In genomic region chr12:6644903-6645302, GRCh38 we compare ENCODE assay signal across 11 cellular contexts. TPM values are rescaled to one million over a fixed set of nuclear protein-coding genes. Genes with fewer than 3 reads are reported as not detected.
DNase-seq lines count a peak whose midpoint lies in the region; ATAC-seq and TF ChIP-seq lines count a peak whose summit lies in the region.
"Had no signal": no experiment of that assay in that cellular context is flagged by ENCODE, and none has a peak within 500 bp of the region (broad histone marks: within the 10 kb centered on the region; RNA-seq: fewer than 3 reads in every experiment).

No MANE protein-coding gene starts in this region.

- H3K4me3 Mint-ChIP-seq in glutamatergic neuron (ENCODE audit: unreplicated experiment): no peak overlapping the region
- H3K4me3 Mint-ChIP-seq in progenitor cell of endocrine pancreas (ENCODE audit: low read depth): no peak overlapping the region
- no peak overlapping the region for H3K4me3 Mint-ChIP-seq in activated CD4-positive, alpha-beta memory T cell treated with anti-CD3 and anti-CD28 coated beads for 36 hours
- H3K4me3 Mint-ChIP-seq: stimulated activated naive CD8-positive, alpha-beta T cell treated with anti-CD3 and anti-CD28 coated beads, Interleukin-15, amount 100 ng/mL, for 72 hours; T-cell had no signal

- POLR2A ChIA-PET in activated CD4-positive, alpha-beta memory T cell treated with anti-CD3 and anti-CD28 coated beads for 36 hours (lab: Charles Lee): no interaction called here

- peak overlapping the region; percentile 69 for H3K27ac Mint-ChIP-seq in glutamatergic neuron (ENCODE audit: unreplicated experiment)
- H3K27ac Mint-ChIP-seq in progenitor cell of endocrine pancreas: no peak overlapping the region
- no peak overlapping the region for H3K27ac Mint-ChIP-seq in activated CD4-positive, alpha-beta memory T cell treated with anti-CD3 and anti-CD28 coated beads for 36 hours

- intact Hi-C loops in activated CD4-positive, alpha-beta memory T cell treated with anti-CD3 and anti-CD28 coated beads for 36 hours (cut with micrococcal nuclease): no loop called here

- ATAC-seq in GM21576 (IDR thresholded peaks at IDR 0.05; ENCODE audit: unreplicated experiment) (no peak), GM21381 (IDR thresholded peaks at IDR 0.05; ENCODE audit: unreplicated experiment) (no peak)
- ATAC-seq: stimulated activated naive CD8-positive, alpha-beta T cell treated with anti-CD3 and anti-CD28 coated beads, Interleukin-15, amount 100 ng/mL, for 72 hours; T-cell had no signal

- H3K27me3 Mint-ChIP-seq in glutamatergic neuron (ENCODE audit: unreplicated experiment) (peaks cover 11% of the 10 kb centered on the region), progenitor cell of endocrine pancreas (peaks cover 45% of the 10 kb centered on the region)
- H3K27me3 Mint-ChIP-seq in activated CD4-positive, alpha-beta memory T cell treated with anti-CD3 and anti-CD28 coated beads for 36 hours: no peaks in the 10 kb centered on the region
- H3K27me3 Mint-ChIP-seq: stimulated activated naive CD8-positive, alpha-beta T cell treated with anti-CD3 and anti-CD28 coated beads, Interleukin-15, amount 100 ng/mL, for 72 hours; T-cell had no signal

- CTCF ChIA-PET in activated CD4-positive, alpha-beta memory T cell treated with anti-CD3 and anti-CD28 coated beads for 36 hours (lab: Charles Lee): interaction anchor here (1.2 kb wide), 1 partner anchor 30 kb away, joined by 3 read pairs; no protein-coding TSS in a partner anchor

- peaks cover 36% of the 10 kb centered on the region for H3K36me3 Mint-ChIP-seq in glutamatergic neuron (ENCODE audit: unreplicated experiment)
- peaks cover 16% of the 10 kb centered on the region for H3K36me3 Mint-ChIP-seq in progenitor cell of endocrine pancreas (ENCODE audit: insufficient read depth)
- peaks cover 28% of the 10 kb centered on the region for H3K36me3 Mint-ChIP-seq in activated CD4-positive, alpha-beta memory T cell treated with anti-CD3 and anti-CD28 coated beads for 36 hours

- no peak for DNase-seq in GM10266 (ENCODE audit: extremely low spot score)
- DNase-seq in NCI-H748 (lab: John Stamatoyannopoulos, UW; ENCODE audit: unreplicated experiment): peak; percentile 63
- DNase-seq in glutamatergic neuron: no peak
- no peak for DNase-seq in progenitor cell of endocrine pancreas (ENCODE audit: low spot score, unreplicated experiment)
- no peak for DNase-seq in activated CD4-positive, alpha-beta memory T cell treated with anti-CD3 and anti-CD28 coated beads for 36 hours
- DNase-seq: activated T-cell treated with anti-CD3 and anti-CD28 coated beads for 4 hours; NCI-H1048; stimulated activated naive CD8-positive, alpha-beta T cell treated with anti-CD3 and anti-CD28 coated beads, Interleukin-15, amount 100 ng/mL, for 72 hours; T-cell had no signal

- TF ChIP-seq CTCF in GM10266 (IDR thresholded peaks at IDR 0.05; ENCODE audit: control insufficient read depth, insufficient read depth, low read depth, missing control alignments): peak; percentile 29
- TF ChIP-seq CTCF in glutamatergic neuron (IDR thresholded peaks at IDR 0.05; ENCODE audit: partially characterized antibody, unreplicated experiment): no peak
- TF ChIP-seq CTCF in progenitor cell of endocrine pancreas (IDR thresholded peaks at IDR 0.05; ENCODE audit: unreplicated experiment): peak; percentile 12

- H3K9me3 Mint-ChIP-seq in glutamatergic neuron (ENCODE audit: unreplicated experiment) (peaks cover 12% of the 10 kb centered on the region), progenitor cell of endocrine pancreas (ENCODE audit: low read depth) (no peaks in the 10 kb centered on the region)
- H3K9me3 Mint-ChIP-seq in activated CD4-positive, alpha-beta memory T cell treated with anti-CD3 and anti-CD28 coated beads for 36 hours: peaks cover 18% of the 10 kb centered on the region

- H3K4me1 Mint-ChIP-seq in glutamatergic neuron (ENCODE audit: low read depth, unreplicated experiment) (peaks cover 5% of the 10 kb centered on the region), progenitor cell of endocrine pancreas (ENCODE audit: low read depth) (peaks cover 5% of the 10 kb centered on the region)
- peaks cover 5% of the 10 kb centered on the region for H3K4me1 Mint-ChIP-seq in activated CD4-positive, alpha-beta memory T cell treated with anti-CD3 and anti-CD28 coated beads for 36 hours (ENCODE audit: low read depth)

RNA-seq across cellular contexts. Expression of gene ACRBP, which starts 2.3 kb away (rescaled TPM):
- 2.5 TPM for total RNA-seq in glutamatergic neuron (ENCODE audit: unreplicated experiment)
- 5.0 and 5.6 TPM in 2 replicates for total RNA-seq in progenitor cell of endocrine pancreas
- total RNA-seq in activated CD4-positive, alpha-beta memory T cell treated with anti-CD3 and anti-CD28 coated beads for 36 hours: 1 to 10 TPM in 1 of 2 experiments, under 1 TPM in 1; 0.63 to 1.2 TPM

RNA-seq across cellular contexts. Expression of gene LPAR5, which starts 9.1 kb away (rescaled TPM):
- total RNA-seq in glutamatergic neuron (ENCODE audit: unreplicated experiment): not detected
- total RNA-seq in progenitor cell of endocrine pancreas: 0.27 TPM in 1 of 2 replicates, not detected in the other
- total RNA-seq in activated CD4-positive, alpha-beta memory T cell treated with anti-CD3 and anti-CD28 coated beads for 36 hours: 1 to 10 TPM; 4.7 to 4.8 TPM

RNA-seq across cellular contexts. Expression of gene ING4, which starts 18.0 kb away (rescaled TPM):
- total RNA-seq in glutamatergic neuron (ENCODE audit: unreplicated experiment): 76.9 TPM
- 105 and 110 TPM in 2 replicates for total RNA-seq in progenitor cell of endocrine pancreas
- 10 to 100 TPM; 13.8 to 15.2 TPM for total RNA-seq in activated CD4-positive, alpha-beta memory T cell treated with anti-CD3 and anti-CD28 coated beads for 36 hours

RNA-seq across cellular contexts. Expression of gene CHD4, which starts 37.7 kb away (rescaled TPM):
- total RNA-seq in glutamatergic neuron (ENCODE audit: unreplicated experiment) (957 TPM), progenitor cell of endocrine pancreas (370 and 406 TPM in 2 replicates)
- total RNA-seq in activated CD4-positive, alpha-beta memory T cell treated with anti-CD3 and anti-CD28 coated beads for 36 hours: 100 to 1,000 TPM; 302 to 305 TPM

RNA-seq across cellular contexts. Expression of gene ZNF384, which starts 44.3 kb away (rescaled TPM):
- total RNA-seq in glutamatergic neuron (ENCODE audit: unreplicated experiment) (83.2 TPM), progenitor cell of endocrine pancreas (159 and 164 TPM in 2 replicates)
- 10 to 100 TPM; 55.3 to 56.3 TPM for total RNA-seq in activated CD4-positive, alpha-beta memory T cell treated with anti-CD3 and anti-CD28 coated beads for 36 hours
